ENCODE assay signal across 8 cellular contexts in genomic region chr6:137823826-137824501, GRCh38. TPM values are rescaled to one million over a fixed set of nuclear protein-coding genes. Genes with fewer than 3 reads are reported as not detected.
DNase-seq lines count a peak whose midpoint lies in the region; ATAC-seq and TF ChIP-seq lines count a peak whose summit lies in the region.

No MANE protein-coding gene starts in this region.

- peak overlapping the region; percentile 37 for H3K4me2 ChIP-seq in mammary epithelial cell (ENCODE audit: insufficient read depth, low read depth, low read length)

- CTCF ChIA-PET in mammary epithelial cell (lab: Charles Lee; ENCODE audit: low non-redundant PET): no interaction called here

- H2AFZ ChIP-seq in mammary epithelial cell (ENCODE audit: low read depth, low read length): peak overlapping the region; percentile 35

- intact Hi-C loops in mammary epithelial cell (cut with micrococcal nuclease): no loop called here
- intact Hi-C loops in mucosa of descending colon (cut with DNase I, micrococcal nuclease): no loop called here

- no peaks in the 10 kb centered on the region for H3K79me2 ChIP-seq in mammary epithelial cell (ENCODE audit: insufficient read depth, low read length)

- dilution Hi-C loops in mammary epithelial cell (cut with HindIII; ENCODE audit: low sequenced_read_pairs): loop anchor here (5.0 kb wide), 2 partner anchors 92 to 278 kb away; no protein-coding TSS in a partner anchor

- H3K4me3 ChIP-seq in WERI-Rb-1 (ENCODE audit: low read depth, low read length) (no peak overlapping the region), mammary epithelial cell (replicated peaks in 1 of 3; ENCODE audit: insufficient read depth in 1 of 3, low read depth in 2 of 3, low read length in 3 of 3) (no peak overlapping the region), mucosa of descending colon (no peak overlapping the region)

- no TSS peak for BruUV-seq in mammary epithelial cell (replicated peaks; lab: Mats Ljungman, UMichigan)

- H3K27me3 ChIP-seq in WERI-Rb-1 (ENCODE audit: insufficient read depth, low read depth, severe bottlenecking) (no peaks in the 10 kb centered on the region), mammary epithelial cell (ENCODE audit: insufficient read depth, low read length) (no peaks in the 10 kb centered on the region)

- H3K9ac ChIP-seq in mammary epithelial cell (ENCODE audit: insufficient read depth, low read length): peak overlapping the region; percentile 72

- peaks cover 33% of the 10 kb centered on the region for H3K4me1 ChIP-seq in mammary epithelial cell (ENCODE audit: insufficient read depth, low read length)
- H3K4me1 ChIP-seq in mucosa of descending colon (ENCODE audit: low read depth): no peaks in the 10 kb centered on the region

- peak; percentile 82 for ATAC-seq in mucosa of descending colon
- ATAC-seq in HG03039 (IDR thresholded peaks at IDR 0.05; ENCODE audit: unreplicated experiment): no peak

- H4K20me1 ChIP-seq in mammary epithelial cell (ENCODE audit: insufficient read depth, low read length): no peaks in the 10 kb centered on the region

- in situ Hi-C loops in mammary epithelial cell (cut with MboI; ENCODE audit: low sequenced_read_pairs in 2 of 2): no loop called here

- peak; percentile 17 for DNase-seq in NCI-H1436 (lab: John Stamatoyannopoulos, UW)
- DNase-seq in NCI-H1436 treated with DMSO at 0.1 percent for 48 hours (lab: John Stamatoyannopoulos, UW): no peak
- DNase-seq in WERI-Rb-1: peak; percentile 62
- peak; percentile 95 for DNase-seq in mammary epithelial cell
- peak in 2 of 3 donors; percentile 41 to 68 for DNase-seq in mucosa of descending colon
- DNase-seq in stimulated activated CD8-positive, alpha-beta memory T cell treated with anti-CD3 and anti-CD28 coated beads, Interleukin-7, amount 100 ng/mL, for 24 hours (ENCODE audit: low read depth): peak; percentile 37
- DNase-seq in NCI-H128 (lab: John Stamatoyannopoulos, UW; ENCODE audit: unreplicated experiment): no peak

- H3K9me3 ChIP-seq in WERI-Rb-1 (ENCODE audit: severe bottlenecking) (no peaks in the 10 kb centered on the region), mammary epithelial cell (replicated peaks; ENCODE audit: insufficient read depth, low read length) (no peaks in the 10 kb centered on the region), mucosa of descending colon (no peaks in the 10 kb centered on the region)

- 11% methylated on average over 10 of the region's 10 CpGs for WGBS in mammary epithelial cell (ENCODE audit: low coverage, missing lambda C conversion rate)

- TF ChIP-seq CTCF in WERI-Rb-1 (IDR thresholded peaks at IDR 0.05; ENCODE audit: low read depth, low read length) (no peak), mammary epithelial cell (conservative IDR thresholded peaks at IDR 0.05 in 1 of 2, IDR thresholded peaks at IDR 0.05 in 1 of 2; ENCODE audit: extremely low read depth in 1 of 2, insufficient read depth in 1 of 2, low read depth in 1 of 2, low read length in 2 of 2) (no peak), mucosa of descending colon (IDR thresholded peaks at IDR 0.05) (no peak)

- no peak overlapping the region for H3K27ac ChIP-seq in WERI-Rb-1
- peak overlapping the region; percentile 87 for H3K27ac ChIP-seq in mammary epithelial cell (ENCODE audit: insufficient read depth, low read depth, low read length)

- H3K36me3 ChIP-seq in WERI-Rb-1: no peaks in the 10 kb centered on the region
- H3K36me3 ChIP-seq in mammary epithelial cell (ENCODE audit: insufficient read depth, low read length): no peaks in the 10 kb centered on the region
- no peaks in the 10 kb centered on the region for H3K36me3 ChIP-seq in mucosa of descending colon (ENCODE audit: low read depth)

RNA-seq across cellular contexts. Expression of gene TNFAIP3, which starts 43.1 kb away (rescaled TPM):
- 100 to 1,000 TPM in 1 of 2 donors, 1 to 10 TPM in 1; 5.2 to 117 TPM for total RNA-seq in mammary epithelial cell
- polyA plus RNA-seq in mammary epithelial cell: 12.2 TPM
- 14.5 TPM for polyA minus RNA-seq in mammary epithelial cell
- 10 to 100 TPM; 49.3 to 65.2 (median 55.8) TPM for total RNA-seq in mucosa of descending colon

Comparison
In these comparisons a context has a peak if more than half of its experiments do, and no peak if none do; other contexts are left out.
1. DNase-seq: peak in NCI-H1436 (single experiment), WERI-Rb-1 (single experiment), mammary epithelial cell (single experiment), mucosa of descending colon (2 of 3) and stimulated activated CD8-positive, alpha-beta memory T cell treated with anti-CD3 and anti-CD28 coated beads, Interleukin-7, amount 100 ng/mL, for 24 hours (single experiment); none in NCI-H1436 treated with DMSO at 0.1 percent for 48 hours (single experiment) and NCI-H128 (single experiment).